Comparison of ENCODE assay signal across 11 cellular contexts in the genomic region with DNA sequence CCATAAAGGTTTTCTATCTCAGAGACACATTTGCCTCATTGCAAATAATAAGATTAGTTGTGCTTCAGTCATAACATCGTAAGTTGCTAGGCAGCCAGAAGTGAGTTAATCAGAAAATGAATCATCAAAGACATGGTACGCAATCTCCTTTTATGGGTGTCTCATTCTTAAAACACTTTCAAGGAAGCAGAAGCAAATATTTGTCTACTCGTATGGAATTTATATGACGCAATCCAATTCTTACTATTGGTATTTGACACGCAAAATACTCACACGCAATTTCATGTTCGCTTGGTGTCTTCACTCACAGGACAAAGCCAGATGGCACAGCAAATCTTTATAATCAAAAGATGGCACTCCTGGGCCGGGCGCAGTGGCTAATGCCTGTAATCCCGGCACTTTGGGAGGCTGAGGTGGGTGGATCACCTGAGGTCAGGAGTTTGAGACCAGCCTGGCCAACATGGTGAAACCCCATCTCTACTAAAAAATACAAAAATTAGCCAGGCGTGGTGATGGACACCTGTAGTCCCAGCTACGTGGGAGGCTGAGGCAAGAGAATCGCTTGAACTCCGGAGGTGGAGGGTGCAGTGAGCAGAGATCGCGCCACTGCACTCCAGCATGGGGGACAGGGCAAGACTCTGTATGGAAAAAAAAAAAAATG. TPM values are rescaled to one million over a fixed set of nuclear protein-coding genes. Genes with fewer than 3 reads are reported as not detected.
DNase-seq lines count a peak whose midpoint lies in the region; ATAC-seq and TF ChIP-seq lines count a peak whose summit lies in the region.
"Had no signal": no experiment of that assay in that cellular context is flagged by ENCODE, and none has a peak within 500 bp of the region (broad histone marks: within the 10 kb centered on the region; RNA-seq: fewer than 3 reads in every experiment).

No MANE protein-coding gene starts in this region.

- no peak for TF ChIP-seq CTCF in brain microvascular endothelial cell (IDR thresholded peaks at IDR 0.05; ENCODE audit: low read depth, low read length, missing control alignments)
- TF ChIP-seq CTCF in osteoblast (IDR thresholded peaks at IDR 0.05; ENCODE audit: extremely low read depth, low read depth, low read length), result no peak

- H3K9me3 ChIP-seq in osteoblast (ENCODE audit: low read depth, low read length), result no peaks in the 10 kb centered on the region
- H3K9me3 ChIP-seq: BE2C had no signal

- no peak overlapping the region for H3K4me3 ChIP-seq in brain microvascular endothelial cell (ENCODE audit: low read depth, low read length)
- no peak overlapping the region for H3K4me3 ChIP-seq in osteoblast (ENCODE audit: insufficient read depth, low read length)

- H3K27me3 ChIP-seq in brain microvascular endothelial cell (replicated peaks), result no peaks in the 10 kb centered on the region
- no peaks in the 10 kb centered on the region for H3K27me3 ChIP-seq in osteoblast (ENCODE audit: insufficient read depth, low read length)
- H3K27me3 ChIP-seq: BE2C had no signal

- H3K27ac ChIP-seq in brain microvascular endothelial cell (peak overlapping the region; percentile 97), osteoblast (ENCODE audit: low read depth, low read length) (peak overlapping the region; percentile 99)

- peak overlapping the region; percentile 50 for H3K4me2 ChIP-seq in osteoblast (ENCODE audit: insufficient read depth, low read length)

- in situ Hi-C loops in brain microvascular endothelial cell (cut with HindIII; ENCODE audit: low pct_ligation_motif_present, low sequenced_read_pairs), result no loop called here

- no peaks in the 10 kb centered on the region for H4K20me1 ChIP-seq in osteoblast (ENCODE audit: insufficient read depth, low read length)

- ATAC-seq in GM18520 (IDR thresholded peaks at IDR 0.05; ENCODE audit: unreplicated experiment), result no peak

- no peak overlapping the region for H2AFZ ChIP-seq in osteoblast (ENCODE audit: low read length)

- no peaks in the 10 kb centered on the region for H3K36me3 ChIP-seq in brain microvascular endothelial cell (replicated peaks)
- H3K36me3 ChIP-seq in osteoblast (ENCODE audit: insufficient read depth, low read length), result no peaks in the 10 kb centered on the region
- H3K36me3 ChIP-seq: BE2C had no signal

- H3K4me1 ChIP-seq in osteoblast (ENCODE audit: insufficient read depth, low read length), result peaks cover 21% of the 10 kb centered on the region

- DNase-seq in NCI-H2196 (lab: John Stamatoyannopoulos, UW; ENCODE audit: unreplicated experiment), result peak; percentile 8
- no peak for DNase-seq in NCI-H2196 treated with DMSO at 0.1 percent for 48 hours (lab: John Stamatoyannopoulos, UW; ENCODE audit: unreplicated experiment)
- peak; percentile 95 for DNase-seq in NCI-H226
- DNase-seq in brain microvascular endothelial cell, result peak; percentile 93
- peak; percentile 92 for DNase-seq in osteoblast (ENCODE audit: insufficient read length, low spot score, missing footprints)
- no peak for DNase-seq in NCI-H1436 treated with DMSO at 0.1 percent for 48 hours (lab: John Stamatoyannopoulos, UW)
- DNase-seq in mesenteric fat pad (ENCODE audit: low spot score), result no peak
- DNase-seq: BE2C, left cardiac atrium, NCI-H187 had no signal

- peaks cover 13% of the 10 kb centered on the region for H3K79me2 ChIP-seq in osteoblast (ENCODE audit: insufficient read depth, low read length)

RNA-seq across cellular contexts. Expression of a gene that starts 56.4 kb away (rescaled TPM):
- total RNA-seq in osteoblast (51.9 and 59.7 TPM in 2 replicates), mesenteric fat pad (18.8 TPM)

Comparison
In these comparisons a context has a peak if more than half of its experiments do, and no peak if none do; other contexts are left out.
1. DNase-seq: peak in NCI-H2196 (single experiment), NCI-H226 (single experiment), brain microvascular endothelial cell (single experiment) and osteoblast (single experiment); none in NCI-H2196 treated with DMSO at 0.1 percent for 48 hours (single experiment), NCI-H1436 treated with DMSO at 0.1 percent for 48 hours (single experiment) and mesenteric fat pad (single experiment).